ENCODE assay signal across 26 cellular contexts in genomic region chr13:19767966-19768365, GRCh38. TPM values are rescaled to one million over a fixed set of nuclear protein-coding genes. Genes with fewer than 3 reads are reported as not detected.
DNase-seq lines count a peak whose midpoint lies in the region; ATAC-seq, FAIRE-seq and TF ChIP-seq lines count a peak whose summit lies in the region.
"Had no signal": no experiment of that assay in that cellular context is flagged by ENCODE, and none has a peak within 500 bp of the region (broad histone marks: within the 10 kb centered on the region; RNA-seq: fewer than 3 reads in every experiment).

No MANE protein-coding gene starts in this region.

- peak overlapping the region in 9 of 10 donors; percentile 20 to 72 (median 53) for H3K4me3 Mint-ChIP-seq in naive thymus-derived CD4-positive, alpha-beta T cell
- H3K4me3 Mint-ChIP-seq: activated CD4-positive, alpha-beta T cell treated with anti-CD3 and anti-CD28 coated beads, Interleukin-2, amount 10 ng/mL, durations not matched to agents 24 days and 14 days; dendritic cell treated with granulocyte-macrophage colony-stimulating factor and Interleukin-4, amounts not matched to agents 40 ng/mL and 50 ng/mL, for 4 days had no signal

- H3K9me3 Mint-ChIP-seq in naive thymus-derived CD4-positive, alpha-beta T cell: no peaks in the 10 kb centered on the region
- H3K9me3 Mint-ChIP-seq: activated CD4-positive, alpha-beta T cell treated with anti-CD3 and anti-CD28 coated beads, Interleukin-2, amount 10 ng/mL, durations not matched to agents 24 days and 14 days; dendritic cell treated with granulocyte-macrophage colony-stimulating factor and Interleukin-4, amounts not matched to agents 40 ng/mL and 50 ng/mL, for 4 days had no signal

- CTCF ChIA-PET in HepG2 (lab: Yijun Ruan, JAX; ENCODE audit: low intra/inter-chr PET ratio, low total read pairs): no interaction called here
- CTCF ChIA-PET in naive thymus-derived CD4-positive, alpha-beta T cell (lab: Charles Lee): no interaction called here

- H3K9me3 ChIP-seq in HepG2 (ENCODE audit: low read length): no peaks in the 10 kb centered on the region
- H3K9me3 ChIP-seq in right lobe of liver: no peaks in the 10 kb centered on the region
- no peaks in the 10 kb centered on the region for H3K9me3 ChIP-seq in adrenal gland (replicated peaks in 1 of 3)
- H3K9me3 ChIP-seq in naive thymus-derived CD4-positive, alpha-beta T cell (ENCODE audit: control insufficient read depth in 2 of 3, low read length in 3 of 3): no peaks in the 10 kb centered on the region
- H3K9me3 ChIP-seq: ascending aorta, gastroesophageal sphincter had no signal

- TF ChIP-seq CTCF in HepG2 (CRISPR knock-in tag; IDR thresholded peaks at IDR 0.05): no peak
- TF ChIP-seq CTCF in right lobe of liver (IDR thresholded peaks at IDR 0.05): no peak
- TF ChIP-seq CTCF in adrenal gland (IDR thresholded peaks at IDR 0.05): no peak

- TF ChIP-seq POLR2A in HepG2 (IDR thresholded peaks at IDR 0.05; ENCODE audit: insufficient read depth in 1 of 2, low read depth in 2 of 2, low read length in 2 of 2) (no peak), right lobe of liver (IDR thresholded peaks at IDR 0.05) (no peak), adrenal gland (IDR thresholded peaks at IDR 0.05) (no peak)

- H3K4me1 ChIP-seq in HepG2 (ENCODE audit: insufficient read depth, low read length) (peaks cover 31% of the 10 kb centered on the region), right lobe of liver (peaks cover 0 to 10% (median 4%) of the 10 kb centered on the region in 4 donors), adrenal gland (replicated peaks in 1 of 2) (peaks cover 7 to 37% of the 10 kb centered on the region in 2 donors)
- peaks cover 14 to 23% of the 10 kb centered on the region in 2 donors for H3K4me1 ChIP-seq in naive thymus-derived CD4-positive, alpha-beta T cell (ENCODE audit: control insufficient read depth in 2 of 2, insufficient read depth in 2 of 2, low read length in 2 of 2)

- no peak for ATAC-seq in HepG2
- ATAC-seq in right lobe of liver: no peak
- ATAC-seq in naive thymus-derived CD4-positive, alpha-beta T cell: no peak
- no peak for ATAC-seq in HG02588 (IDR thresholded peaks at IDR 0.05; ENCODE audit: unreplicated experiment)
- ATAC-seq: gastroesophageal sphincter, HCT116, left colon, Right ventricle myocardium inferior had no signal

- H3K27ac Mint-ChIP-seq in naive thymus-derived CD4-positive, alpha-beta T cell: peak overlapping the region in 4 of 9 donors; percentile 47 to 79 (median 58)
- H3K27ac Mint-ChIP-seq: activated CD4-positive, alpha-beta T cell treated with anti-CD3 and anti-CD28 coated beads, Interleukin-2, amount 10 ng/mL, durations not matched to agents 24 days and 14 days; dendritic cell treated with granulocyte-macrophage colony-stimulating factor and Interleukin-4, amounts not matched to agents 40 ng/mL and 50 ng/mL, for 4 days had no signal

- peaks cover 89% of the 10 kb centered on the region for H3K79me2 ChIP-seq in HepG2 (ENCODE audit: insufficient read depth, low read length)

- no TSS peak for BruUV-seq in HepG2 (replicated peaks; lab: Mats Ljungman, UMichigan)

- no peak overlapping the region for H3K4me3 ChIP-seq in HepG2 (replicated peaks in 1 of 3; ENCODE audit: insufficient read depth in 1 of 3, low read depth in 2 of 3, low read length in 3 of 3)
- no peak overlapping the region for H3K4me3 ChIP-seq in right lobe of liver
- no peak overlapping the region for H3K4me3 ChIP-seq in adrenal gland
- no peak overlapping the region for H3K4me3 ChIP-seq in naive thymus-derived CD4-positive, alpha-beta T cell (ENCODE audit: low read length)
- H3K4me3 ChIP-seq: ascending aorta, gastroesophageal sphincter, hepatocyte, PC-9, skin epidermis had no signal

- DNase-seq in HepG2 (ENCODE audit: low spot score) (no peak), right lobe of liver (no peak), adrenal gland (peak in 5 of 7 donors; percentile 16 to 61 (median 40)), ureter (ENCODE audit: low spot score) (no peak), NCI-H2227 (lab: John Stamatoyannopoulos, UW; ENCODE audit: unreplicated experiment) (no peak)
- DNase-seq in naive thymus-derived CD4-positive, alpha-beta T cell: no peak
- DNase-seq: activated CD4-positive, alpha-beta T cell treated with anti-CD3 and anti-CD28 coated beads, Interleukin-2, amount 10 ng/mL, durations not matched to agents 24 days and 14 days; caudate nucleus; left colon; NCI-H2029; NCI-H526 treated with DMSO at 0.1 percent for 48 hours; nucleus accumbens; PC-9; T-helper 9 cell had no signal

- in situ Hi-C loops in HepG2 (cut with HindIII; ENCODE audit: extremely low pct_ligation_motif_present, low pct_unique_long_range_greater_than_20kb): no loop called here

- peaks cover 21 to 80% (median 52%) of the 10 kb centered on the region in 7 donors for H3K4me1 Mint-ChIP-seq in naive thymus-derived CD4-positive, alpha-beta T cell

- intact Hi-C loops in HepG2 (cut with micrococcal nuclease; ENCODE audit: unreplicated experiment): no loop called here
- intact Hi-C loops in right lobe of liver (cut with DNase I): no loop called here
- intact Hi-C loops in adrenal gland (cut with DNase I): loop anchor here in 1 of 2 donors (10.0 kb wide), 1 partner anchor 133 kb away; the partner anchor contains the start of gene MPHOSPH8
- intact Hi-C loops in naive thymus-derived CD4-positive, alpha-beta T cell (cut with micrococcal nuclease): loop anchor here in 1 of 2 donors (5.0 kb wide), 1 partner anchor 94 kb away; the partner anchor contains the start of gene ZMYM5

- H2AFZ ChIP-seq in HepG2 (ENCODE audit: low read length): no peak overlapping the region
- H2AFZ ChIP-seq: hepatocyte, PC-9 had no signal

- H3K27me3 ChIP-seq in HepG2 (ENCODE audit: control insufficient read depth in 1 of 2, insufficient read depth in 2 of 2, low read length in 2 of 2) (no peaks in the 10 kb centered on the region), right lobe of liver (no peaks in the 10 kb centered on the region), adrenal gland (no peaks in the 10 kb centered on the region)
- H3K27me3 ChIP-seq in naive thymus-derived CD4-positive, alpha-beta T cell (ENCODE audit: control insufficient read depth in 2 of 2, insufficient read depth in 2 of 2, low read length in 2 of 2): no peaks in the 10 kb centered on the region
- H3K27me3 ChIP-seq: ascending aorta, gastroesophageal sphincter, hepatocyte had no signal

- no peak for FAIRE-seq in HepG2 (lab: Jason Lieb, UNC)
- FAIRE-seq: D721Med, endometrium had no signal

- H3K27ac ChIP-seq in HepG2 (ENCODE audit: extremely low read length, insufficient read depth, low read length) (no peak overlapping the region), right lobe of liver (no peak overlapping the region), adrenal gland (no peak overlapping the region)
- no peak overlapping the region for H3K27ac ChIP-seq in naive thymus-derived CD4-positive, alpha-beta T cell (ENCODE audit: low read depth, low read length)
- H3K27ac ChIP-seq: ascending aorta, C4-2B, gastroesophageal sphincter, hepatocyte, PC-9, skin epidermis, VCaP had no signal

- POLR2A ChIA-PET in HepG2 (lab: Yijun Ruan, JAX): no interaction called here
- POLR2A ChIA-PET in naive thymus-derived CD4-positive, alpha-beta T cell (lab: Charles Lee): interaction anchor here (1.8 kb wide), 1 partner anchor 14 kb away, joined by 6 read pairs; the partner anchor contains the start of gene PSPC1

- no peak for TF ChIP-seq RAD21 in HepG2 (CRISPR knock-in tag; IDR thresholded peaks at IDR 0.05)

- no peak for TF ChIP-seq EP300 in HepG2 (IDR thresholded peaks at IDR 0.05; ENCODE audit: low read depth in 2 of 2, low read length in 2 of 2)
- no peak for TF ChIP-seq EP300 in HepG2 (CRISPR knock-in tag; IDR thresholded peaks at IDR 0.05; ENCODE audit: borderline replicate concordance)

- WGBS in HepG2 (ENCODE audit: low lambda C conversion rate): 34% methylated on average over 2 of the region's 2 CpGs
- WGBS in right lobe of liver (ENCODE audit: insufficient coverage, low coverage, low lambda C conversion rate, missing lambda C conversion rate): 43% methylated on average over 2 of the region's 2 CpGs
- 35 to 42% (median 37%) methylated on average over 2 of the region's 2 CpGs for WGBS in adrenal gland, 4 donors

- H3K36me3 Mint-ChIP-seq in naive thymus-derived CD4-positive, alpha-beta T cell: peaks cover 0 to 43% (median 24%) of the 10 kb centered on the region in 5 donors

- H3K27me3 Mint-ChIP-seq in naive thymus-derived CD4-positive, alpha-beta T cell: no peaks in the 10 kb centered on the region
- H3K27me3 Mint-ChIP-seq: activated CD4-positive, alpha-beta T cell treated with anti-CD3 and anti-CD28 coated beads, Interleukin-2, amount 10 ng/mL, durations not matched to agents 24 days and 14 days; dendritic cell treated with granulocyte-macrophage colony-stimulating factor and Interleukin-4, amounts not matched to agents 40 ng/mL and 50 ng/mL, for 4 days had no signal

- peaks cover 37% of the 10 kb centered on the region for H4K20me1 ChIP-seq in HepG2 (ENCODE audit: insufficient read depth, low read length)

- no peak overlapping the region for H3K9ac ChIP-seq in HepG2 (ENCODE audit: insufficient read depth, low read depth, low read length)

- H3K36me3 ChIP-seq in HepG2 (replicated peaks in 1 of 2; ENCODE audit: control insufficient read depth in 1 of 2, insufficient read depth in 2 of 2, low read length in 2 of 2) (peaks cover 14 to 51% of the 10 kb centered on the region in 2 experiments; a peak in 4 of 5 replicates), right lobe of liver (peaks cover 0 to 31% (median 13%) of the 10 kb centered on the region in 4 donors), adrenal gland (replicated peaks in 1 of 2) (peaks cover 0 to 30% of the 10 kb centered on the region in 2 donors)
- peaks cover 0 to 35% (median 3%) of the 10 kb centered on the region in 3 experiments for H3K36me3 ChIP-seq in naive thymus-derived CD4-positive, alpha-beta T cell (ENCODE audit: control insufficient read depth in 2 of 3, insufficient read depth in 3 of 3, low read length in 3 of 3)

- H3K4me2 ChIP-seq in HepG2 (ENCODE audit: low read depth, low read length): no peak overlapping the region
- H3K4me2 ChIP-seq: hepatocyte, PC-9 had no signal

RNA-seq across cellular contexts. Expression of gene PSPC1, which starts 14.8 kb away (rescaled TPM):
- total RNA-seq in HepG2 (2016; rRNA removed; fragmentation: Illumina TruSeq; extraction: Trizol): 94.0 and 99.4 TPM in 2 replicates
- total RNA-seq in HepG2 (2016; cell fraction: cytosol; rRNA removed; fragmentation: Illumina TruSeq; extraction: Trizol; ENCODE audit: low read depth): 40.2 TPM in 2 replicates
- total RNA-seq in HepG2 (2016; cell fraction: insoluble cytoplasmic fraction; rRNA removed; fragmentation: Illumina TruSeq; extraction: Trizol): 93.5 and 103 TPM in 2 replicates
- total RNA-seq in HepG2 (2016; cell fraction: membrane; rRNA removed; fragmentation: Illumina TruSeq; extraction: Trizol): 34.5 and 38.1 TPM in 2 replicates
- total RNA-seq in HepG2 (2016; cell fraction: nucleus; rRNA removed; fragmentation: Illumina TruSeq; extraction: Trizol): 85.7 and 94.1 TPM in 2 replicates
- 29.7 and 33.5 TPM in 2 replicates for polyA plus RNA-seq in HepG2 (2011; rRNA removed)
- polyA plus RNA-seq in HepG2 (2011; cell fraction: cytosol; rRNA removed): 19.3 and 21.2 TPM in 2 replicates
- polyA plus RNA-seq in HepG2 (2011; cell fraction: nucleus; rRNA removed): 41.5 and 42.3 TPM in 2 replicates
- 28.6 and 35.1 TPM in 2 replicates for polyA plus RNA-seq in HepG2 (2012)
- 20.0 and 20.9 TPM in 2 replicates for polyA plus RNA-seq in HepG2 (2016; cell fraction: cytosol; fragmentation: Illumina TruSeq; extraction: Trizol; ENCODE audit: low read depth)
- polyA plus RNA-seq in HepG2 (2016; cell fraction: insoluble cytoplasmic fraction; fragmentation: Illumina TruSeq; extraction: Trizol; ENCODE audit: low read depth): 88.6 and 92.8 TPM in 2 replicates
- 18.7 and 19.0 TPM in 2 replicates for polyA plus RNA-seq in HepG2 (2016; cell fraction: membrane; fragmentation: Illumina TruSeq; extraction: Trizol; ENCODE audit: low read depth)
- 76.6 and 79.3 TPM in 2 replicates for polyA plus RNA-seq in HepG2 (2016; cell fraction: nucleus; fragmentation: Illumina TruSeq; extraction: Trizol; ENCODE audit: insufficient read depth, low read depth)
- 39.5 and 48.8 TPM in 2 replicates for polyA minus RNA-seq in HepG2 (2011; rRNA and poly(A)+ RNA removed; ENCODE audit: low replicate concordance)
- polyA minus RNA-seq in HepG2 (2011; cell fraction: cytosol; rRNA and poly(A)+ RNA removed): 13.0 and 14.5 TPM in 2 replicates
- 148 and 158 TPM in 2 replicates for polyA minus RNA-seq in HepG2 (2011; cell fraction: nucleus; rRNA and poly(A)+ RNA removed)
- total RNA-seq in right lobe of liver: 10 to 100 TPM; 10.4 to 23.9 (median 16.4) TPM
- total RNA-seq in adrenal gland: 10 to 100 TPM; 36.9 to 69.0 (median 44.5) TPM
- polyA plus RNA-seq in adrenal gland: 10 to 100 TPM; 48.4 to 57.1 (median 53.7) TPM
- 10 to 100 TPM; 65.6 to 91.4 (median 79.1) TPM for total RNA-seq in naive thymus-derived CD4-positive, alpha-beta T cell
- 10 to 100 TPM; 32.0 to 46.1 TPM for polyA plus RNA-seq in naive thymus-derived CD4-positive, alpha-beta T cell
- total RNA-seq in ureter: 89.8 TPM

Comparison
In these comparisons a context has a peak if more than half of its experiments do, and no peak if none do; other contexts are left out.
1. DNase-seq: peak in adrenal gland (5 of 7); none in HepG2 (single experiment), right lobe of liver (0 of 3), naive thymus-derived CD4-positive, alpha-beta T cell (0 of 9), ureter (single experiment) and NCI-H2227 (single experiment).